ENCODE assay signal across 25 cellular contexts in genomic region chr6:74050921-74051320, GRCh38.
"Had no signal": no experiment of that assay in that cellular context is flagged by ENCODE, and none has a peak within 500 bp of the region (broad histone marks: within the 10 kb centered on the region; RNA-seq: fewer than 3 reads in every experiment).

No MANE protein-coding gene starts in this region.

- H3K4me3 ChIP-seq: esophagus squamous epithelium, gastroesophageal sphincter, lung, psoas muscle, skin epidermis, testis, tibial nerve, upper lobe of right lung, vagina had no signal

- H3K27me3 ChIP-seq: esophagus squamous epithelium, gastroesophageal sphincter, neutrophil, testis, tibial nerve, upper lobe of right lung, vagina had no signal

- ATAC-seq: effector memory CD8-positive, alpha-beta T cell; gastroesophageal sphincter; left cardiac atrium; left ventricle myocardium superior; naive thymus-derived CD4-positive, alpha-beta T cell; psoas muscle; sciatic nerve; stimulated activated naive B cell treated with anti-CD40 and anti-IgM and Interleukin-4, amounts not matched to agents 10 μg/mL and 1 μg/mL and 100 μg/mL, for 72 hours; stimulated activated naive CD8-positive, alpha-beta T cell treated with anti-CD3 and anti-CD28 coated beads, Interleukin-15, amount 100 ng/mL, for 72 hours; upper lobe of right lung had no signal

- H3K4me1 ChIP-seq: esophagus squamous epithelium, gastroesophageal sphincter, psoas muscle, testis, tibial nerve, upper lobe of right lung, vagina had no signal

- H3K36me3 Mint-ChIP-seq: naive thymus-derived CD4-positive, alpha-beta T cell; stimulated activated naive B cell treated with anti-CD40 and anti-IgM and Interleukin-4, amounts not matched to agents 10 μg/mL and 1 μg/mL and 100 μg/mL, for 72 hours had no signal

- H3K9me3 Mint-ChIP-seq: dendritic cell treated with granulocyte-macrophage colony-stimulating factor and Interleukin-4, amounts not matched to agents 40 ng/mL and 50 ng/mL, for 4 days; nephron progenitor cell; stimulated activated naive CD8-positive, alpha-beta T cell treated with anti-CD3 and anti-CD28 coated beads, Interleukin-15, amount 100 ng/mL, for 72 hours had no signal

- H3K9me3 ChIP-seq: esophagus squamous epithelium, neutrophil, psoas muscle, testis, tibial nerve, upper lobe of right lung, vagina had no signal

- H3K27ac Mint-ChIP-seq: dendritic cell treated with granulocyte-macrophage colony-stimulating factor and Interleukin-4, amounts not matched to agents 40 ng/mL and 50 ng/mL, for 4 days; effector memory CD8-positive, alpha-beta T cell; naive thymus-derived CD4-positive, alpha-beta T cell; nephron progenitor cell; stimulated activated naive B cell treated with anti-CD40 and anti-IgM and Interleukin-4, amounts not matched to agents 10 μg/mL and 1 μg/mL and 100 μg/mL, for 72 hours; stimulated activated naive CD8-positive, alpha-beta T cell treated with anti-CD3 and anti-CD28 coated beads, Interleukin-15, amount 100 ng/mL, for 72 hours had no signal

- DNase-seq: effector memory CD8-positive, alpha-beta T cell; esophagus squamous epithelium; foreskin fibroblast; glutamatergic neuron; kidney; left cardiac atrium; left ventricle myocardium superior; naive thymus-derived CD4-positive, alpha-beta T cell; nephron progenitor cell; psoas muscle; retina; stimulated activated CD4-positive, alpha-beta T cell treated with anti-CD3 and anti-CD28 coated beads, Interleukin-2, amount 100 ng/mL, for 24 hours; stimulated activated CD4-positive, alpha-beta T cell treated with anti-CD3 and anti-CD28 coated beads, Interleukin-4, amount 100 ng/mL, for 4 hours; stimulated activated naive B cell treated with anti-CD40 and anti-IgM and Interleukin-4, amounts not matched to agents 10 μg/mL and 1 μg/mL and 100 μg/mL, for 72 hours; stimulated activated naive CD8-positive, alpha-beta T cell treated with anti-CD3 and anti-CD28 coated beads, Interleukin-15, amount 100 ng/mL, for 72 hours; testis; upper lobe of right lung had no signal

- H3K36me3 ChIP-seq: esophagus squamous epithelium, gastroesophageal sphincter, neutrophil, tibial nerve, upper lobe of right lung, vagina had no signal

- H3K4me3 Mint-ChIP-seq: dendritic cell treated with granulocyte-macrophage colony-stimulating factor and Interleukin-4, amounts not matched to agents 40 ng/mL and 50 ng/mL, for 4 days; effector memory CD8-positive, alpha-beta T cell; naive thymus-derived CD4-positive, alpha-beta T cell; nephron progenitor cell; stimulated activated naive B cell treated with anti-CD40 and anti-IgM and Interleukin-4, amounts not matched to agents 10 μg/mL and 1 μg/mL and 100 μg/mL, for 72 hours; stimulated activated naive CD8-positive, alpha-beta T cell treated with anti-CD3 and anti-CD28 coated beads, Interleukin-15, amount 100 ng/mL, for 72 hours had no signal

- H3K4me1 Mint-ChIP-seq: naive thymus-derived CD4-positive, alpha-beta T cell; stimulated activated naive B cell treated with anti-CD40 and anti-IgM and Interleukin-4, amounts not matched to agents 10 μg/mL and 1 μg/mL and 100 μg/mL, for 72 hours; stimulated activated naive CD8-positive, alpha-beta T cell treated with anti-CD3 and anti-CD28 coated beads, Interleukin-15, amount 100 ng/mL, for 72 hours had no signal

- H3K27me3 Mint-ChIP-seq: dendritic cell treated with granulocyte-macrophage colony-stimulating factor and Interleukin-4, amounts not matched to agents 40 ng/mL and 50 ng/mL, for 4 days; effector memory CD8-positive, alpha-beta T cell; stimulated activated naive CD8-positive, alpha-beta T cell treated with anti-CD3 and anti-CD28 coated beads, Interleukin-15, amount 100 ng/mL, for 72 hours had no signal

- H3K27ac ChIP-seq: esophagus squamous epithelium, gastroesophageal sphincter, neutrophil, psoas muscle, skin epidermis, testis, tibial nerve, upper lobe of right lung, vagina had no signal
